35 cellular contexts compared by ENCODE assay signal in the genomic region with DNA sequence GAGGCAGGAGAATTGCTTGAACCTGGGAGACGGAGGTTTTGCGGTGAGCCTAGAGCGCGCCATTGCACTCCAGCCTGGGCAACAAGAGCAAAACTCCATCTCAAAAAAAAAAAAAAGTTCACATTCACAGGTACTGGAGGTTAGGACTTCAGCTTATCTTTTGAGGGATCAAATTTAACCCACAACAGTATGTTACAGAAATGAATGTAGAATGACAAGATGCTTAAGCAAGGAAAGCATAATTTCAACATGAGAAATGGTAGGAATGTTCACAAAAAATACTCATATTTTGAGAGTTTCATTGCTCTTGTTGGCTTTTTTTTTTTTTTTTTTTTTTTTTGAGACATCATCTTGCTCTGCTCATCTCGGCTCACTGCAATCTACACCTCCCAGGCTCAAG. TPM values are rescaled to one million over a fixed set of nuclear protein-coding genes. Genes with fewer than 3 reads are reported as not detected.
"Had no signal": no experiment of that assay in that cellular context is flagged by ENCODE, and none has a peak within 500 bp of the region (broad histone marks: within the 10 kb centered on the region; RNA-seq: fewer than 3 reads in every experiment).

No MANE protein-coding gene starts in this region.

- H3K27ac Mint-ChIP-seq: activated B cell treated with CpG ODN at 0.5 μM for 24 hours; activated CD8-positive, alpha-beta T cell treated with anti-CD3 and anti-CD28 coated beads for 36 hours; activated naive CD8-positive, alpha-beta T cell treated with anti-CD3 and anti-CD28 coated beads for 36 hours; activated naive CD8-positive, alpha-beta T cell treated with anti-CD3 and anti-CD28 coated beads, Interleukin-2, amount 50 U/mL, for 24 hours; activated T-helper 1 cell treated with anti-CD3 and anti-CD28 coated beads, Interleukin-12 subunit alpha, Interleukin-12 subunit beta, Interleukin-2, Interleukin-4 antibody, amounts not matched to agents 30 ng/mL and 10 ng/mL and 1 ng/mL, durations not matched to agents 14 hours and 24 hours and 36 hours; T-cell; T-helper 1 cell treated with Interleukin-12 subunit alpha and Interleukin-12 subunit beta and Interleukin-4 antibody, amounts not matched to agents 30 μg/mL and 1 μg/mL, for 36 hours; T-helper 2 cell treated with Interferon-gamma antibody and Interleukin-4, amounts not matched to agents 5 μg/mL and 100 μg/mL, for 36 hours had no signal

- H3K27me3 ChIP-seq: adrenal gland, body of pancreas, esophagus squamous epithelium, gastroesophageal sphincter had no signal

- H3K36me3 Mint-ChIP-seq: T-cell had no signal

- H3K27ac ChIP-seq: adrenal gland, body of pancreas, epithelial cell of prostate, esophagus squamous epithelium, gastroesophageal sphincter, WERI-Rb-1 had no signal

- ATAC-seq: activated CD4-positive, CD25-positive, alpha-beta regulatory T cell treated with anti-CD3 and anti-CD28 coated beads, Interleukin-2, amount 50 U/mL, for 24 hours; activated CD8-positive, alpha-beta T cell treated with anti-CD3 and anti-CD28 coated beads for 36 hours; activated naive CD8-positive, alpha-beta T cell treated with anti-CD3 and anti-CD28 coated beads, Interleukin-2, amount 50 U/mL, for 24 hours; body of pancreas; gastroesophageal sphincter; T-cell had no signal

- H3K9me3 ChIP-seq: adrenal gland, esophagus squamous epithelium, gastroesophageal sphincter had no signal

- H3K4me3 Mint-ChIP-seq: activated B cell treated with CpG ODN at 0.5 μM for 24 hours; activated CD8-positive, alpha-beta T cell treated with anti-CD3 and anti-CD28 coated beads for 36 hours; activated naive CD8-positive, alpha-beta T cell treated with anti-CD3 and anti-CD28 coated beads for 36 hours; activated naive CD8-positive, alpha-beta T cell treated with anti-CD3 and anti-CD28 coated beads, Interleukin-2, amount 50 U/mL, for 24 hours; activated T-helper 1 cell treated with anti-CD3 and anti-CD28 coated beads, Interleukin-12 subunit alpha, Interleukin-12 subunit beta, Interleukin-2, Interleukin-4 antibody, amounts not matched to agents 30 ng/mL and 10 ng/mL and 1 ng/mL, durations not matched to agents 14 hours and 24 hours and 36 hours; T-helper 1 cell treated with Interleukin-12 subunit alpha and Interleukin-12 subunit beta and Interleukin-4 antibody, amounts not matched to agents 30 μg/mL and 1 μg/mL, for 36 hours had no signal

- H3K4me3 ChIP-seq: adrenal gland, body of pancreas, esophagus squamous epithelium, gastroesophageal sphincter had no signal

- H3K36me3 ChIP-seq: adrenal gland, esophagus squamous epithelium, gastroesophageal sphincter had no signal

- H3K9me3 Mint-ChIP-seq: activated B cell treated with CpG ODN at 0.5 μM for 24 hours; activated naive CD4-positive, alpha-beta T cell treated with anti-CD3 and anti-CD28 coated beads, Interleukin-2, amount 50 U/mL, for 24 hours; activated naive CD8-positive, alpha-beta T cell treated with anti-CD3 and anti-CD28 coated beads for 36 hours; activated naive CD8-positive, alpha-beta T cell treated with anti-CD3 and anti-CD28 coated beads, Interleukin-2, amount 50 U/mL, for 24 hours; activated T-helper 1 cell treated with anti-CD3 and anti-CD28 coated beads, Interleukin-12 subunit alpha, Interleukin-12 subunit beta, Interleukin-2, Interleukin-4 antibody, amounts not matched to agents 30 ng/mL and 10 ng/mL and 1 ng/mL, durations not matched to agents 14 hours and 24 hours and 36 hours; T-cell; T-helper 1 cell treated with Interleukin-12 subunit alpha and Interleukin-12 subunit beta and Interleukin-4 antibody, amounts not matched to agents 30 μg/mL and 1 μg/mL, for 36 hours; T-helper 2 cell treated with Interferon-gamma antibody and Interleukin-4, amounts not matched to agents 5 μg/mL and 100 μg/mL, for 36 hours had no signal

- DNase-seq: activated B cell treated with CpG ODN at 0.5 μM for 24 hours; activated CD4-positive, alpha-beta T cell treated with anti-CD3 and anti-CD28 coated beads for 48 hours; activated CD4-positive, alpha-beta T cell treated with anti-CD3 and anti-CD28 coated beads, Interleukin-2, amount 50 U/mL, for 1 hour; activated CD4-positive, alpha-beta T cell treated with anti-CD3 and anti-CD28 coated beads, Interleukin-2, amount 50 U/mL, for 48 hours; activated CD8-positive, alpha-beta memory T cell treated with anti-CD3 and anti-CD28 coated beads for 24 hours; activated CD8-positive, alpha-beta memory T cell treated with anti-CD3 and anti-CD28 coated beads, Interleukin-2, amount 50 U/mL, for 4 hours; activated CD8-positive, alpha-beta T cell treated with anti-CD3 and anti-CD28 coated beads for 36 hours; activated gamma-delta T cell; activated naive CD4-positive, alpha-beta T cell; activated naive CD8-positive, alpha-beta T cell treated with anti-CD3 and anti-CD28 coated beads for 36 hours; activated naive CD8-positive, alpha-beta T cell treated with anti-CD3 and anti-CD28 coated beads, Interleukin-2, amount 50 U/mL, for 24 hours; activated T-cell treated with anti-CD3 and anti-CD28 coated beads, Interleukin-2, amount 50 U/mL, for 1 hour; activated T-cell treated with anti-CD3 and anti-CD28 coated beads, Interleukin-2, amount 50 U/mL, for 48 hours; adrenal gland; amygdala; aorta; body of pancreas; caudate nucleus; cortex of kidney; dermis blood vessel endothelial cell; effector CD8-positive, alpha-beta T cell; esophagus squamous epithelium; foreskin melanocyte; SW 1271; T-cell; T1000; WERI-Rb-1 had no signal

- H3K27me3 Mint-ChIP-seq: activated B cell treated with CpG ODN at 0.5 μM for 24 hours; activated CD8-positive, alpha-beta T cell treated with anti-CD3 and anti-CD28 coated beads for 36 hours; activated naive CD4-positive, alpha-beta T cell treated with anti-CD3 and anti-CD28 coated beads, Interleukin-2, amount 50 U/mL, for 24 hours had no signal

RNA-seq across cellular contexts. Expression of a gene that starts 32.3 kb away (rescaled TPM):
- total RNA-seq: activated B cell treated with CpG ODN at 0.5 μM for 24 hours; activated CD8-positive, alpha-beta T cell treated with anti-CD3 and anti-CD28 coated beads for 36 hours; activated naive CD8-positive, alpha-beta T cell treated with anti-CD3 and anti-CD28 coated beads for 36 hours; activated T-helper 1 cell treated with anti-CD3 and anti-CD28 coated beads, Interleukin-12 subunit alpha, Interleukin-12 subunit beta, Interleukin-2, Interleukin-4 antibody, amounts not matched to agents 30 ng/mL and 10 ng/mL and 1 ng/mL, durations not matched to agents 14 hours and 24 hours and 36 hours; dermis blood vessel endothelial cell; endothelial cell of umbilical vein; esophagus squamous epithelium; T-cell had no signal
